8 cellular contexts compared by ENCODE assay signal in the genomic region with DNA sequence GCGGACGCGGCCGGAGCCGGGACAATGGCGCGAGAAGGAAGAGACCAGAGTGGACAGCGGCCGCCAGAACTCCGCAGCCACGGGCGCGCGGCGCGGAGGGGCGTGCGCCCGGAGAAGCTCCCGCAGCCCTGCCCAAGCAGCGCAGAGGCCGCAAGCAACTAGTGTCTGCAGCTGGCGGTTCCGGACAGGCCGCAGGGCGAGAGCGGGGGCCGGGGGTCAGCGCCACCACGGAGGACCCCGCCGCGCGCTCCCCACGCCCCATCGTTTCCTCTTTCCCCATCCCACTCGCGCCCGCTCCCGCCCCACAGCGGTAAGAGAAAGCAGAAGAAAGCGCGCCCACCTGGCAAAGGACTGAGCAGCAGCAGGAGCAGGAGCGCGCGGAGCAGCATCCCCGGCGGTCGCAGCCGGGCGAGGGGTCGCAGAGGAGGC. TPM values are rescaled to one million over a fixed set of nuclear protein-coding genes. Genes with fewer than 3 reads are reported as not detected.
A peak's percentile ranks its signal among the peaks of the same experiment; 100 is the strongest.
DNase-seq lines count a peak whose midpoint lies in the region; FAIRE-seq and TF ChIP-seq lines count a peak whose summit lies in the region.

No MANE protein-coding gene starts in this region.

- TF ChIP-seq POLR2A in H54 (IDR thresholded peaks at IDR 0.05; ENCODE audit: low read depth, low read length) (no peak), erythroblast (IDR thresholded peaks at IDR 0.05; ENCODE audit: low read length) (no peak)

- H3K27me3 Mint-ChIP-seq in nephron (ENCODE audit: low read depth): no peaks in the 10 kb centered on the region

- no peaks in the 10 kb centered on the region for H3K36me3 Mint-ChIP-seq in nephron (ENCODE audit: low read depth)

- H3K9me3 Mint-ChIP-seq in nephron: no peaks in the 10 kb centered on the region

- H3K4me2 ChIP-seq in SU-DHL-6 (ENCODE audit: low read depth, low read length, poor library complexity, severe bottlenecking): peak overlapping the region; percentile 71

- H3K9ac ChIP-seq in SU-DHL-6 (ENCODE audit: low read length): peak overlapping the region; percentile 81

- peak overlapping the region; percentile 86 to 94 (median 92) for H3K4me3 Mint-ChIP-seq in nephron

- H3K4me3 ChIP-seq in BJ (ENCODE audit: low read depth, low read length) (peak overlapping the region; percentile 82), SU-DHL-6 (ENCODE audit: insufficient read depth, low read length, poor library complexity, severe bottlenecking) (peak overlapping the region; percentile 75)

- no peaks in the 10 kb centered on the region for H3K27me3 ChIP-seq in BJ (ENCODE audit: control insufficient read depth, insufficient read depth, low read length)
- no peaks in the 10 kb centered on the region for H3K27me3 ChIP-seq in SU-DHL-6 (ENCODE audit: low read length)

- DNase-seq in BJ (ENCODE audit: low read depth): no peak
- DNase-seq in H54 (ENCODE audit: insufficient read length, low spot score): peak; percentile 21
- peak; percentile 42 to 51 for DNase-seq in erythroblast (lab: John Stamatoyannopoulos, UW)
- no peak for DNase-seq in NCI-H2196 treated with DMSO at 0.1 percent for 48 hours (lab: John Stamatoyannopoulos, UW; ENCODE audit: unreplicated experiment)
- DNase-seq in central memory CD4-positive, alpha-beta T cell: no peak
- no peak for DNase-seq in kidney tubule cell (ENCODE audit: low spot score)

- no peaks in the 10 kb centered on the region for H3K9me3 ChIP-seq in SU-DHL-6 (ENCODE audit: insufficient read depth, low read length)

- TF ChIP-seq CTCF in BJ (IDR thresholded peaks at IDR 0.05; ENCODE audit: insufficient read depth, low read depth, low read length) (peak; percentile 14; the same call in 1 of the 2 replicates), SU-DHL-6 (IDR thresholded peaks at IDR 0.05; ENCODE audit: insufficient read depth, low read length, poor library complexity, severe bottlenecking) (no peak), nephron (IDR thresholded peaks at IDR 0.05; ENCODE audit: unreplicated experiment in 3 of 3) (peak in 1 of 3 experiments; percentile 12)

- peak overlapping the region; percentile 97 for H3K27ac ChIP-seq in SU-DHL-6 (ENCODE audit: low read depth, low read length)

- peak overlapping the region in 1 of 3 experiments; percentile 93 for H3K27ac Mint-ChIP-seq in nephron

- CTCF ChIA-PET in BJ (lab: Yijun Ruan, JAX): interaction anchor here (1.0 to 1.8 kb wide), 3 partner anchors 33 to 79 kb away, joined by 3 to 6 read pairs (median 4); no protein-coding TSS in a partner anchor

- H3K79me2 ChIP-seq in SU-DHL-6 (ENCODE audit: insufficient read depth, low read length): peaks cover 49% of the 10 kb centered on the region

- H2AFZ ChIP-seq in SU-DHL-6 (ENCODE audit: low read depth, low read length, severe bottlenecking): no peak overlapping the region

- peaks cover 47% of the 10 kb centered on the region for H3F3A ChIP-seq in SU-DHL-6 (ENCODE audit: insufficient read depth)

- no peaks in the 10 kb centered on the region; the same call in 1 of the 2 replicates for H3K36me3 ChIP-seq in BJ (ENCODE audit: control insufficient read depth, insufficient read depth, low read length)
- H3K36me3 ChIP-seq in SU-DHL-6 (ENCODE audit: low read length): no peaks in the 10 kb centered on the region; the same call in 1 of the 2 replicates

- POLR2A ChIA-PET in BJ (lab: Charles Lee): no interaction called here

- no peaks in the 10 kb centered on the region for H3K9me2 ChIP-seq in SU-DHL-6 (replicated peaks; ENCODE audit: insufficient read depth, low read length)

- no peaks in the 10 kb centered on the region for H4K20me1 ChIP-seq in SU-DHL-6 (ENCODE audit: low read depth, low read length)

- peaks cover 10% of the 10 kb centered on the region for H3K4me1 Mint-ChIP-seq in nephron

- FAIRE-seq in H54 (lab: Jason Lieb, UNC): no peak

RNA-seq across cellular contexts. Expression of gene PRTG, which starts 0.4 kb away (rescaled TPM):
- polyA plus RNA-seq in BJ (2011; rRNA removed): 0.94 and 1.1 TPM in 2 replicates
- polyA minus RNA-seq in BJ (2011; rRNA and poly(A)+ RNA removed): 1.2 TPM in 2 replicates

Comparison
In these comparisons a context has a peak if more than half of its experiments do, and no peak if none do; other contexts are left out.
1. DNase-seq: peak in H54 (single experiment) and erythroblast (2 of 2); none in BJ (single experiment), NCI-H2196 treated with DMSO at 0.1 percent for 48 hours (single experiment), central memory CD4-positive, alpha-beta T cell (single experiment) and kidney tubule cell (single experiment).